Comparison of ENCODE assay signal across 23 cellular contexts in the genomic region with DNA sequence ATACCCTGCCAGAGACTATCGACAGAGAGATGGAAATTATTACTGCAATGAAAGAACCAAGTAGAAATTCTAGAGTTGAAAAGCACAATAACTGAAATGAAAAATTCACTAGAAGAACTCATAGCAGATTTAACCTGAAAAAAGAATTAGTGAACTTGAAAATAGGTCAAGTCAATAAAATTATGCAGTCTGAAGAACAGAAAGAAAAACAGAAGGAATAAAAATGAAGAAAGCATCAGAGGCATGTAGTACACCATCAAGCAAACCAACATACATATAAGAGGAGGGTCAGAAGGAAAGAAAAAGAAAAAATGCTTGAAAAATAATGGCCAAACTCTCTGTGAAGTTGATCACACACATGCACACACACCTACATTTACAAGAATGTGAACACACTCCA.
"Had no signal": no experiment of that assay in that cellular context is flagged by ENCODE, and none has a peak within 500 bp of the region (broad histone marks: within the 10 kb centered on the region; RNA-seq: fewer than 3 reads in every experiment).

No MANE protein-coding gene starts in this region.

- H3K36me3 ChIP-seq: left ventricle myocardium inferior, pancreas, prostate gland, sigmoid colon, spleen, tibial nerve, uterus had no signal

- ATAC-seq: naive thymus-derived CD4-positive, alpha-beta T cell; natural killer cell treated with Interleukin-12 subunit alpha and Interleukin-12 subunit beta and Interleukin-15 and Interleukin-18, amount 100 ng/mL, for 72 hours; pancreas; right cardiac atrium; stimulated activated effector memory CD8-positive, alpha-beta T cell treated with anti-CD3 and anti-CD28 coated beads, Interleukin-12 subunit alpha, Interleukin-12 subunit beta, amount 100 ng/mL, for 72 hours; stimulated activated naive CD8-positive, alpha-beta T cell treated with anti-CD3 and anti-CD28 coated beads, Interleukin-15, amount 100 ng/mL, for 72 hours had no signal

- H3K27ac ChIP-seq: left ventricle myocardium inferior, pancreas, prostate gland, sigmoid colon, spleen, tibial nerve, uterus had no signal

- H3K27me3 ChIP-seq: pancreas, sigmoid colon, spleen, tibial nerve, uterus had no signal

- H3K27ac Mint-ChIP-seq: mesothelial cell of epicardium; naive thymus-derived CD4-positive, alpha-beta T cell; natural killer cell treated with Interleukin-12 subunit alpha and Interleukin-12 subunit beta and Interleukin-15 and Interleukin-18, amount 100 ng/mL, for 72 hours; stimulated activated effector memory CD8-positive, alpha-beta T cell treated with anti-CD3 and anti-CD28 coated beads, Interleukin-12 subunit alpha, Interleukin-12 subunit beta, amount 100 ng/mL, for 72 hours; stimulated activated naive CD8-positive, alpha-beta T cell treated with anti-CD3 and anti-CD28 coated beads, Interleukin-15, amount 100 ng/mL, for 72 hours; type B pancreatic cell had no signal

- H3K36me3 Mint-ChIP-seq: stimulated activated effector memory CD8-positive, alpha-beta T cell treated with anti-CD3 and anti-CD28 coated beads, Interleukin-12 subunit alpha, Interleukin-12 subunit beta, amount 100 ng/mL, for 72 hours had no signal

- DNase-seq: islet precursor cell; left ventricle myocardium inferior; mesendoderm; naive thymus-derived CD4-positive, alpha-beta T cell; pancreas; posterior cingulate gyrus; retina; right cardiac atrium; sigmoid colon; small intestine; spleen; stimulated activated CD4-positive, alpha-beta T cell treated with anti-CD3 and anti-CD28 coated beads, Interleukin-4, amount 100 ng/mL, for 24 hours; stimulated activated naive CD4-positive, alpha-beta T cell treated with Interleukin-2 at 50 U/mL for 16 hours; stimulated activated naive CD8-positive, alpha-beta T cell treated with anti-CD3 and anti-CD28 coated beads, Interleukin-15, amount 100 ng/mL, for 72 hours; substantia nigra; uterus had no signal

- H3K4me3 Mint-ChIP-seq: mesothelial cell of epicardium; naive thymus-derived CD4-positive, alpha-beta T cell; natural killer cell treated with Interleukin-12 subunit alpha and Interleukin-12 subunit beta and Interleukin-15 and Interleukin-18, amount 100 ng/mL, for 72 hours; stimulated activated effector memory CD8-positive, alpha-beta T cell treated with anti-CD3 and anti-CD28 coated beads, Interleukin-12 subunit alpha, Interleukin-12 subunit beta, amount 100 ng/mL, for 72 hours; stimulated activated naive CD8-positive, alpha-beta T cell treated with anti-CD3 and anti-CD28 coated beads, Interleukin-15, amount 100 ng/mL, for 72 hours; type B pancreatic cell had no signal

- H3K9me3 ChIP-seq: pancreas, prostate gland had no signal

- H3K4me3 ChIP-seq: left ventricle myocardium inferior, lung, pancreas, prostate gland, sigmoid colon, spleen, tibial nerve, uterus had no signal

- H3K27me3 Mint-ChIP-seq: type B pancreatic cell had no signal

- H3K4me1 ChIP-seq: prostate gland had no signal
